ENCODE assay signal across 9 cellular contexts in the genomic region with DNA sequence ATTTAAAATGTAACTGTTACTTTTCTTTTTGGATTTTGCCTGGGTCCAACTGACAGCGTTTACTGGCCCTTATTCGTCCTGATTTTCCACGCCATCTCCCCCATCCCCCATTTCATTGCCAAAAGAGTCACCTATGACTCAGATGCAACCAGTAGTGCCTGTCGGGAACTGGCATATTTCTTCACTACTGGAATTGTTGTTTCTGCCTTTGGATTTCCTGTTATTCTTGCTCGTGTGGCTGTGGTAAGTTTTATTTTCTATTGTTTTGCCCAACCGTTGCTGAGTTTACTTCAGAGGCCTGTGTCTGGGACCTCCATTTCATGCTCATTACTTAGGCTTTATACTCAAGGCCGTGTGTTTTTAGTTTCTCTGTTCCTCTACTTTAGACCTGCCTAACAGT. TPM values are rescaled to one million over a fixed set of nuclear protein-coding genes. Genes with fewer than 3 reads are reported as not detected.
DNase-seq lines count a peak whose midpoint lies in the region; ATAC-seq, FAIRE-seq and TF ChIP-seq lines count a peak whose summit lies in the region.
"Had no signal": no experiment of that assay in that cellular context is flagged by ENCODE, and none has a peak within 500 bp of the region (broad histone marks: within the 10 kb centered on the region; RNA-seq: fewer than 3 reads in every experiment).

No MANE protein-coding gene starts in this region.

- H3K27me3 Mint-ChIP-seq in activated T-helper 17 cell treated with anti-CD3 and anti-CD28 coated beads, Interleukin-2, amount 50 U/mL, for 72 hours = no peaks in the 10 kb centered on the region

- peak overlapping the region; percentile 55 for H3K27ac Mint-ChIP-seq in activated T-helper 17 cell treated with anti-CD3 and anti-CD28 coated beads, Interleukin-2, amount 50 U/mL, for 72 hours

- no peaks in the 10 kb centered on the region for H3K9me3 ChIP-seq in gastroesophageal sphincter

- H3K4me3 Mint-ChIP-seq in activated T-helper 17 cell treated with anti-CD3 and anti-CD28 coated beads, Interleukin-2, amount 50 U/mL, for 72 hours = no peak overlapping the region

- H3K27me3 ChIP-seq in gastroesophageal sphincter = no peaks in the 10 kb centered on the region

- H3K4me3 ChIP-seq in gastroesophageal sphincter (no peak overlapping the region), skin epidermis (no peak overlapping the region)

- peak; percentile 12 for ATAC-seq in activated T-helper 17 cell treated with anti-CD3 and anti-CD28 coated beads, Interleukin-2, amount 50 U/mL, for 72 hours (replicated peaks)
- ATAC-seq in gastroesophageal sphincter (peak; percentile 36), HG03342 (IDR thresholded peaks at IDR 0.05; ENCODE audit: unreplicated experiment) (no peak), HG03432 (IDR thresholded peaks at IDR 0.05; ENCODE audit: unreplicated experiment) (no peak), HG02938 (IDR thresholded peaks at IDR 0.05; ENCODE audit: unreplicated experiment) (no peak)

- H3K9me3 Mint-ChIP-seq in activated T-helper 17 cell treated with anti-CD3 and anti-CD28 coated beads, Interleukin-2, amount 50 U/mL, for 72 hours = no peaks in the 10 kb centered on the region

- TF ChIP-seq EP300 in gastroesophageal sphincter (IDR thresholded peaks at IDR 0.05) = no peak

- peaks cover 78% of the 10 kb centered on the region for H3K36me3 Mint-ChIP-seq in activated T-helper 17 cell treated with anti-CD3 and anti-CD28 coated beads, Interleukin-2, amount 50 U/mL, for 72 hours (ENCODE audit: low read depth)

- H3K27ac ChIP-seq in gastroesophageal sphincter (peak overlapping the region in 3 of 4 donors; percentile 2 to 58 (median 25)), skin epidermis (peak overlapping the region in 20 of 21 experiments; percentile 14 to 93 (median 65))

- WGBS in gastroesophageal sphincter (ENCODE audit: low coverage in 1 of 2), 2 donors = 49 to 50% methylated on average over 7 of the region's 7 CpGs

- H3K36me3 ChIP-seq in gastroesophageal sphincter = peaks cover 3 to 79% of the 10 kb centered on the region in 2 donors

- FAIRE-seq in H54 (lab: Jason Lieb, UNC) = peak; percentile 94

- TF ChIP-seq POLR2A in H54 (IDR thresholded peaks at IDR 0.05; ENCODE audit: low read depth, low read length) (no peak), gastroesophageal sphincter (IDR thresholded peaks at IDR 0.05) (no peak)

- peaks cover 38% of the 10 kb centered on the region for H3K4me1 Mint-ChIP-seq in activated T-helper 17 cell treated with anti-CD3 and anti-CD28 coated beads, Interleukin-2, amount 50 U/mL, for 72 hours

- DNase-seq in H54 (ENCODE audit: insufficient read length, low spot score) (no peak), NCI-H524 (lab: John Stamatoyannopoulos, UW) (no peak)
- DNase-seq: SHP77 had no signal

- H3K4me1 ChIP-seq in gastroesophageal sphincter = peaks cover 0 to 35% (median 0%) of the 10 kb centered on the region in 3 donors

- no peak for TF ChIP-seq CTCF in gastroesophageal sphincter (IDR thresholded peaks at IDR 0.05)

RNA-seq across cellular contexts. Expression of a gene that starts 9.3 kb away (rescaled TPM):
- total RNA-seq in activated T-helper 17 cell treated with anti-CD3 and anti-CD28 coated beads, Interleukin-2, amount 50 U/mL, for 72 hours = 1 to 10 TPM; 4.6 to 9.2 TPM
- 10 to 100 TPM; 11.0 to 51.1 (median 15.0) TPM for total RNA-seq in gastroesophageal sphincter

RNA-seq across cellular contexts. Expression of a gene that starts 9.3 kb away (rescaled TPM):
- total RNA-seq in activated T-helper 17 cell treated with anti-CD3 and anti-CD28 coated beads, Interleukin-2, amount 50 U/mL, for 72 hours = 10 to 100 TPM; 29.6 to 33.4 TPM
- total RNA-seq in gastroesophageal sphincter = 100 to 1,000 TPM in 1 of 4 donors, 10 to 100 TPM in 3; 66.3 to 106 (median 72.9) TPM

Comparison
In these comparisons a context has a peak if more than half of its experiments do, and no peak if none do; other contexts are left out.
1. ATAC-seq: peak in activated T-helper 17 cell treated with anti-CD3 and anti-CD28 coated beads, Interleukin-2, amount 50 U/mL, for 72 hours (single experiment) and gastroesophageal sphincter (single experiment); none in HG03342 (single experiment), HG03432 (single experiment) and HG02938 (single experiment).